In genomic region chr10:45286980-45287379, GRCh38 we compare ENCODE assay signal across 12 cellular contexts. TPM values are rescaled to one million over a fixed set of nuclear protein-coding genes. Genes with fewer than 3 reads are reported as not detected.
"Had no signal": no experiment of that assay in that cellular context is flagged by ENCODE, and none has a peak within 500 bp of the region (broad histone marks: within the 10 kb centered on the region; RNA-seq: fewer than 3 reads in every experiment).

No MANE protein-coding gene starts in this region.

- H3K4me1 ChIP-seq: HAP-1 had no signal

- H3K4me3 Mint-ChIP-seq: GM23338, H9, HFFc6 had no signal

- H3K27ac Mint-ChIP-seq: GM23338, H9, HFFc6 had no signal

- H3K9me3 ChIP-seq: HAP-1 had no signal

- DNase-seq: GM23248, GOT3, H7, H9, HCEC 1CT, HFFc6 had no signal

- H2AFZ ChIP-seq: GM23248, GM23338 had no signal

- H3K4me1 Mint-ChIP-seq: GM23338, H9 had no signal

- H3K4me3 ChIP-seq: GM23248, GM23338, HAP-1 had no signal

- ATAC-seq: GM23338, HCT116 had no signal

- H3K4me2 ChIP-seq: GM23338 had no signal

- H3K27ac ChIP-seq: GM23248 had no signal

- FAIRE-seq: H1, H54 had no signal

- H3K36me3 ChIP-seq: HAP-1 had no signal

- H3K9ac ChIP-seq: GM23248 had no signal

RNA-seq across cellular contexts. Expression of gene OR13A1, which starts 28.4 kb away (rescaled TPM):
- total RNA-seq: GM23248, GM23338, H1, H4, H7, HFFc6 had no signal
- polyA plus RNA-seq: GM23248 had no signal
